ENCODE assay signal across 8 cellular contexts in genomic region chr14:22871200-22871961, GRCh38. TPM values are rescaled to one million over a fixed set of nuclear protein-coding genes. Genes with fewer than 3 reads are reported as not detected.
A peak's percentile ranks its signal among the peaks of the same experiment; 100 is the strongest.
DNase-seq lines count a peak whose midpoint lies in the region; ATAC-seq and TF ChIP-seq lines count a peak whose summit lies in the region.

A gene with protein sequence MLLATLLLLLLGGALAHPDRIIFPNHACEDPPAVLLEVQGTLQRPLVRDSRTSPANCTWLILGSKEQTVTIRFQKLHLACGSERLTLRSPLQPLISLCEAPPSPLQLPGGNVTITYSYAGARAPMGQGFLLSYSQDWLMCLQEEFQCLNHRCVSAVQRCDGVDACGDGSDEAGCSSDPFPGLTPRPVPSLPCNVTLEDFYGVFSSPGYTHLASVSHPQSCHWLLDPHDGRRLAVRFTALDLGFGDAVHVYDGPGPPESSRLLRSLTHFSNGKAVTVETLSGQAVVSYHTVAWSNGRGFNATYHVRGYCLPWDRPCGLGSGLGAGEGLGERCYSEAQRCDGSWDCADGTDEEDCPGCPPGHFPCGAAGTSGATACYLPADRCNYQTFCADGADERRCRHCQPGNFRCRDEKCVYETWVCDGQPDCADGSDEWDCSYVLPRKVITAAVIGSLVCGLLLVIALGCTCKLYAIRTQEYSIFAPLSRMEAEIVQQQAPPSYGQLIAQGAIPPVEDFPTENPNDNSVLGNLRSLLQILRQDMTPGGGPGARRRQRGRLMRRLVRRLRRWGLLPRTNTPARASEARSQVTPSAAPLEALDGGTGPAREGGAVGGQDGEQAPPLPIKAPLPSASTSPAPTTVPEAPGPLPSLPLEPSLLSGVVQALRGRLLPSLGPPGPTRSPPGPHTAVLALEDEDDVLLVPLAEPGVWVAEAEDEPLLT (plus strand): TSS chr14:22871740. CDS start chr14:22872304, 564 bp downstream.

- H2AFZ ChIP-seq in KMS-11 (ENCODE audit: low read depth), result peak within 1 kb of the TSS; percentile 53

- H3K4me1 Mint-ChIP-seq in neural crest cell, result peaks cover 16% of the 10 kb centered on the region

- H3K9me3 Mint-ChIP-seq in neural crest cell, result no peaks in the 10 kb centered on the region

- H3K79me2 ChIP-seq in KMS-11 (ENCODE audit: insufficient read depth, low read depth), result no peaks in the 10 kb centered on the region

- peak within 1 kb of the TSS; percentile 95 for H3K4me2 ChIP-seq in KMS-11

- H3K36me3 ChIP-seq in KMS-11 (ENCODE audit: insufficient read depth) (no peaks in the 10 kb centered on the region), RWPE2 (ENCODE audit: low read depth) (peaks cover 34% of the 10 kb centered on the region), subcutaneous abdominal adipose tissue (ENCODE audit: control insufficient read depth in 5 of 5, insufficient read depth in 5 of 5, low read length in 5 of 5) (peaks cover 0 to 31% (median 26%) of the 10 kb centered on the region in 5 donors)

- H3K9me3 ChIP-seq in RWPE2 (ENCODE audit: severe bottlenecking), result no peaks in the 10 kb centered on the region
- H3K9me3 ChIP-seq in subcutaneous abdominal adipose tissue (ENCODE audit: control insufficient read depth in 5 of 5, low read length in 5 of 5), result no peaks in the 10 kb centered on the region

- H3K27me3 Mint-ChIP-seq in neural crest cell (ENCODE audit: low read depth), result no peaks in the 10 kb centered on the region

- no peak within 1 kb of the TSS for H3K4me3 ChIP-seq in KMS-11 (IDR thresholded peaks at IDR 0.05; ENCODE audit: insufficient read depth, low read depth, low read length)
- peak within 1 kb of the TSS; percentile 69 for H3K4me3 ChIP-seq in RWPE2 (ENCODE audit: severe bottlenecking)
- peak within 1 kb of the TSS; percentile 91 for H3K4me3 ChIP-seq in fibroblast of villous mesenchyme (ENCODE audit: low read depth, low read length)
- H3K4me3 ChIP-seq in subcutaneous abdominal adipose tissue (ENCODE audit: low read depth in 1 of 5, low read length in 5 of 5), result peak within 1 kb of the TSS; percentile 79 to 88 (median 86)

- peak within 1 kb of the TSS; percentile 90 for H3K4me3 Mint-ChIP-seq in neural crest cell

- TF ChIP-seq CTCF in KMS-11 (conservative IDR thresholded peaks at IDR 0.05; ENCODE audit: low read depth, low read length), result no peak
- no peak for TF ChIP-seq CTCF in RWPE2 (IDR thresholded peaks at IDR 0.05; ENCODE audit: poor library complexity, severe bottlenecking)
- TF ChIP-seq CTCF in fibroblast of villous mesenchyme (IDR thresholded peaks at IDR 0.05; ENCODE audit: insufficient read depth, low read depth, low read length), result no peak
- TF ChIP-seq CTCF in neural crest cell (conservative IDR thresholded peaks at IDR 0.05), result no peak

- H3K27me3 ChIP-seq in KMS-11 (ENCODE audit: insufficient read depth, low read depth), result no peaks in the 10 kb centered on the region
- no peaks in the 10 kb centered on the region for H3K27me3 ChIP-seq in RWPE2 (ENCODE audit: insufficient read depth, poor library complexity, severe bottlenecking)
- H3K27me3 ChIP-seq in subcutaneous abdominal adipose tissue (ENCODE audit: control insufficient read depth in 5 of 5, insufficient read depth in 4 of 5, low read length in 5 of 5), result no peaks in the 10 kb centered on the region

- H3K4me1 ChIP-seq in KMS-11 (ENCODE audit: low read depth, poor library complexity, severe bottlenecking) (peaks cover 22% of the 10 kb centered on the region), RWPE2 (ENCODE audit: insufficient read depth, poor library complexity, severe bottlenecking) (peaks cover 9% of the 10 kb centered on the region), subcutaneous abdominal adipose tissue (ENCODE audit: control insufficient read depth in 5 of 5, insufficient read depth in 5 of 5, low read length in 5 of 5) (peaks cover 1 to 19% (median 16%) of the 10 kb centered on the region in 5 donors)

- H3K9ac ChIP-seq in KMS-11 (peak within 1 kb of the TSS; percentile 58), subcutaneous abdominal adipose tissue (ENCODE audit: low read length in 5 of 5) (peak within 1 kb of the TSS; percentile 93 to 99 (median 96))

- H3K27ac ChIP-seq in KMS-11 (peak within 1 kb of the TSS; percentile 69), RWPE2 (ENCODE audit: poor library complexity, severe bottlenecking) (peak within 1 kb of the TSS; percentile 91), subcutaneous abdominal adipose tissue (ENCODE audit: low read depth, low read length) (peak within 1 kb of the TSS; percentile 99)

- H3K36me3 Mint-ChIP-seq in neural crest cell (ENCODE audit: low read depth), result no peaks in the 10 kb centered on the region

- no peaks in the 10 kb centered on the region for H4K20me1 ChIP-seq in KMS-11 (ENCODE audit: insufficient read depth)

- H3K27ac Mint-ChIP-seq in neural crest cell (ENCODE audit: unreplicated experiment), result peak within 1 kb of the TSS; percentile 53

- DNase-seq in Daoy (ENCODE audit: low read depth) (peak; percentile 90), RWPE2 (ENCODE audit: low spot score) (peak; percentile 96), fibroblast of villous mesenchyme (ENCODE audit: low read depth) (peak; percentile 90), neural crest cell (ENCODE audit: low read depth, low spot score) (peak; percentile 80)
- DNase-seq in activated effector memory CD4-positive, alpha-beta T cell treated with anti-CD3 and anti-CD28 coated beads, Interleukin-2, amount 50 U/mL, for 16 hours, result peak; percentile 92

- peak; percentile 78 for ATAC-seq in GM21825 (IDR thresholded peaks at IDR 0.05; ENCODE audit: unreplicated experiment)
- peak; percentile 82 for ATAC-seq in RWPE2 (ENCODE audit: low read depth)

RNA-seq across cellular contexts. Expression of the gene that starts here (rescaled TPM):
- total RNA-seq in Daoy (2014; rRNA removed; shearing (Covaris generic)), result 17.3 and 21.1 TPM in 2 replicates
- total RNA-seq in fibroblast of villous mesenchyme, result 104 and 108 TPM in 2 replicates
- total RNA-seq in neural crest cell, result 14.3 and 16.3 TPM in 2 replicates
